In genomic region chr1:17125756-17126237, GRCh38 we compare ENCODE assay signal across 8 cellular contexts. TPM values are rescaled to one million over a fixed set of nuclear protein-coding genes. Genes with fewer than 3 reads are reported as not detected.
DNase-seq lines count a peak whose midpoint lies in the region; ATAC-seq and TF ChIP-seq lines count a peak whose summit lies in the region.

No MANE protein-coding gene starts in this region.

- H3K4me1 ChIP-seq in esophagus muscularis mucosa: peaks cover 9 to 15% (median 13%) of the 10 kb centered on the region in 4 donors

- H3K9me3 Mint-ChIP-seq in natural killer cell treated with Interleukin-12 subunit alpha and Interleukin-12 subunit beta and Interleukin-15 and Interleukin-18, amount 100 ng/mL, for 72 hours: no peaks in the 10 kb centered on the region
- no peaks in the 10 kb centered on the region for H3K9me3 Mint-ChIP-seq in stimulated activated memory B cell treated with anti-CD40 and anti-IgM and Interleukin-4, amounts not matched to agents 10 μg/mL and 1 μg/mL and 100 μg/mL, for 72 hours

- H3K9me3 ChIP-seq in esophagus muscularis mucosa: no peaks in the 10 kb centered on the region

- H3K4me3 ChIP-seq in esophagus muscularis mucosa: peak overlapping the region in 1 of 4 donors; percentile 31

- DNase-seq in DMS114 treated with DMSO at 0.1 percent for 48 hours (lab: John Stamatoyannopoulos, UW; ENCODE audit: unreplicated experiment) (peak; percentile 73), HPDE6-E6E7 (ENCODE audit: extremely low spot score) (peak; percentile 76), OCI-M2 (lab: John Stamatoyannopoulos, UW; ENCODE audit: unreplicated experiment) (peak; percentile 18), activated T-cell treated with anti-CD3 and anti-CD28 coated beads for 48 hours (ENCODE audit: low read depth) (peak; percentile 78), esophagus muscularis mucosa (ENCODE audit: extremely low spot score) (peak; percentile 95)
- DNase-seq in natural killer cell treated with Interleukin-12 subunit alpha and Interleukin-12 subunit beta and Interleukin-15 and Interleukin-18, amount 100 ng/mL, for 72 hours (ENCODE audit: low spot score): peak; percentile 77

- H3K27me3 ChIP-seq in esophagus muscularis mucosa: peaks cover 0 to 16% (median 0%) of the 10 kb centered on the region in 4 donors

- WGBS in esophagus muscularis mucosa: 18% methylated on average over 13 of the region's 16 CpGs

- peak; percentile 66 to 81 for ATAC-seq in natural killer cell treated with Interleukin-12 subunit alpha and Interleukin-12 subunit beta and Interleukin-15 and Interleukin-18, amount 100 ng/mL, for 72 hours
- ATAC-seq in stimulated activated memory B cell treated with anti-CD40 and anti-IgM and Interleukin-4, amounts not matched to agents 10 μg/mL and 1 μg/mL and 100 μg/mL, for 72 hours: peak; percentile 87
- ATAC-seq in GM18502 (IDR thresholded peaks at IDR 0.05; ENCODE audit: poor library complexity, unreplicated experiment): no peak

- no peak overlapping the region for H3K27ac ChIP-seq in esophagus muscularis mucosa (replicated peaks in 1 of 4)

- H3K36me3 Mint-ChIP-seq in natural killer cell treated with Interleukin-12 subunit alpha and Interleukin-12 subunit beta and Interleukin-15 and Interleukin-18, amount 100 ng/mL, for 72 hours: no peaks in the 10 kb centered on the region
- no peaks in the 10 kb centered on the region for H3K36me3 Mint-ChIP-seq in stimulated activated memory B cell treated with anti-CD40 and anti-IgM and Interleukin-4, amounts not matched to agents 10 μg/mL and 1 μg/mL and 100 μg/mL, for 72 hours

- peaks cover 0 to 3% of the 10 kb centered on the region in 2 donors for H3K4me1 Mint-ChIP-seq in natural killer cell treated with Interleukin-12 subunit alpha and Interleukin-12 subunit beta and Interleukin-15 and Interleukin-18, amount 100 ng/mL, for 72 hours (ENCODE audit: low read depth in 2 of 2)
- peaks cover 39% of the 10 kb centered on the region for H3K4me1 Mint-ChIP-seq in stimulated activated memory B cell treated with anti-CD40 and anti-IgM and Interleukin-4, amounts not matched to agents 10 μg/mL and 1 μg/mL and 100 μg/mL, for 72 hours

- intact Hi-C loops in esophagus muscularis mucosa (cut with DNase I): loop anchor here (1.0 to 10.0 kb wide), 2 partner anchors 112 to 209 kb away; no protein-coding TSS in a partner anchor

- TF ChIP-seq POLR2A in esophagus muscularis mucosa (IDR thresholded peaks at IDR 0.05; ENCODE audit: low read depth): no peak

- H3K36me3 ChIP-seq in esophagus muscularis mucosa: no peaks in the 10 kb centered on the region

- H3K27me3 Mint-ChIP-seq in natural killer cell treated with Interleukin-12 subunit alpha and Interleukin-12 subunit beta and Interleukin-15 and Interleukin-18, amount 100 ng/mL, for 72 hours: peaks cover 9 to 14% of the 10 kb centered on the region in 2 donors
- no peaks in the 10 kb centered on the region for H3K27me3 Mint-ChIP-seq in stimulated activated memory B cell treated with anti-CD40 and anti-IgM and Interleukin-4, amounts not matched to agents 10 μg/mL and 1 μg/mL and 100 μg/mL, for 72 hours

- peak; percentile 91 to 98 (median 94) for TF ChIP-seq CTCF in esophagus muscularis mucosa (IDR thresholded peaks at IDR 0.05)

- H3K4me3 Mint-ChIP-seq in natural killer cell treated with Interleukin-12 subunit alpha and Interleukin-12 subunit beta and Interleukin-15 and Interleukin-18, amount 100 ng/mL, for 72 hours: no peak overlapping the region
- peak overlapping the region; percentile 32 for H3K4me3 Mint-ChIP-seq in stimulated activated memory B cell treated with anti-CD40 and anti-IgM and Interleukin-4, amounts not matched to agents 10 μg/mL and 1 μg/mL and 100 μg/mL, for 72 hours

- no peak for TF ChIP-seq EP300 in esophagus muscularis mucosa (IDR thresholded peaks at IDR 0.05)

- H3K27ac Mint-ChIP-seq in natural killer cell treated with Interleukin-12 subunit alpha and Interleukin-12 subunit beta and Interleukin-15 and Interleukin-18, amount 100 ng/mL, for 72 hours: no peak overlapping the region
- H3K27ac Mint-ChIP-seq in stimulated activated memory B cell treated with anti-CD40 and anti-IgM and Interleukin-4, amounts not matched to agents 10 μg/mL and 1 μg/mL and 100 μg/mL, for 72 hours: peak overlapping the region; percentile 76

RNA-seq across cellular contexts. Expression of gene PADI2, which starts 6.5 kb away (rescaled TPM):
- 1 to 10 TPM in 1 of 4 donors, under 1 TPM in 3; 0.39 to 2.0 (median 0.65) TPM for total RNA-seq in esophagus muscularis mucosa
- not detected for total RNA-seq in natural killer cell treated with Interleukin-12 subunit alpha and Interleukin-12 subunit beta and Interleukin-15 and Interleukin-18, amount 100 ng/mL, for 72 hours

Comparison
In these comparisons a context has a peak if more than half of its experiments do, and no peak if none do; other contexts are left out.
1. DNase-seq: peak in every context shown above with its lines; median percentile 95 in esophagus muscularis mucosa; 78 in activated T-cell treated with anti-CD3 and anti-CD28 coated beads for 48 hours; 77 in natural killer cell treated with Interleukin-12 subunit alpha and Interleukin-12 subunit beta and Interleukin-15 and Interleukin-18, amount 100 ng/mL, for 72 hours; 76 in HPDE6-E6E7; 73 in DMS114 treated with DMSO at 0.1 percent for 48 hours; 18 in OCI-M2.